Comparison of ENCODE assay signal across 1 cellular context in genomic region chr18:48680339-48680738, GRCh38.
TF ChIP-seq lines count a peak whose summit lies in the region.

No MANE protein-coding gene starts in this region.

TF ChIP-seq in GM23338, 12 proteins besides CTCF, POLR2A, EP300 and RAD21 (continued from another document):
- TF ChIP-seq ZNF462 (CRISPR knock-in tag; IDR thresholded peaks at IDR 0.05) (no peak), NANOG (IDR thresholded peaks at IDR 0.05; ENCODE audit: borderline replicate concordance) (no peak)
